ENCODE assay signal across 16 cellular contexts in genomic region chr16:23013484-23013883, GRCh38.
DNase-seq lines count a peak whose midpoint lies in the region; ATAC-seq and TF ChIP-seq lines count a peak whose summit lies in the region.
"Had no signal": no experiment of that assay in that cellular context is flagged by ENCODE, and none has a peak within 500 bp of the region (broad histone marks: within the 10 kb centered on the region; RNA-seq: fewer than 3 reads in every experiment).

No MANE protein-coding gene starts in this region.

- no peak for DNase-seq in GM06990 (ENCODE audit: extremely low read depth, insufficient read length)
- DNase-seq in Karpas-422, result peak; percentile 54
- DNase-seq in astrocyte of the cerebellum (ENCODE audit: low read depth), result no peak
- peak; percentile 47 for DNase-seq in mesendoderm
- DNase-seq in stimulated activated naive CD8-positive, alpha-beta T cell treated with anti-CD3 and anti-CD28 coated beads, Interleukin-15, Interleukin-2, amounts not matched to agents 100 U/mL and 50 U/mL, for 24 hours, result no peak
- DNase-seq in NCI-H187 treated with DMSO at 0.1 percent for 48 hours (lab: John Stamatoyannopoulos, UW), result no peak
- DNase-seq in heart right ventricle, result no peak
- no peak for DNase-seq in effector memory CD4-positive, alpha-beta T cell
- DNase-seq: activated CD8-positive, alpha-beta memory T cell treated with anti-CD3 and anti-CD28 coated beads, Interleukin-2, amount 50 U/mL, for 48 hours; immature natural killer cell; NCI-H1105; NK-92 treated with Interleukin-12 subunit alpha and Interleukin-12 subunit beta, amount 100 ng/mL, for 24 hours; T1000 had no signal

- H4K20me1 ChIP-seq in Karpas-422 (ENCODE audit: insufficient read depth, low read depth, low read length), result no peaks in the 10 kb centered on the region

- no peak overlapping the region for H2BK120ac ChIP-seq in mesendoderm (ENCODE audit: low read depth, low read length)

- H3K79me1 ChIP-seq in mesendoderm (ENCODE audit: low read length), result no peaks in the 10 kb centered on the region

- H2BK15ac ChIP-seq in mesendoderm (replicated peaks; ENCODE audit: low read depth), result no peak overlapping the region

- intact Hi-C loops in heart right ventricle (cut with DNase I), result loop anchor here in 1 of 10 donors (10.0 kb wide), 1 partner anchor 619 kb away; no protein-coding TSS in a partner anchor

- no peak overlapping the region for H2AK5ac ChIP-seq in mesendoderm (ENCODE audit: low read length)

- WGBS in mesendoderm (ENCODE audit: extremely low coverage, insufficient coverage, low lambda C conversion rate), result no CpG with 5 or more reads among the region's 1 CpG
- WGBS in heart right ventricle, 2 donors, result 50 to 63% methylated on average over 1 of the region's 1 CpG

- no peaks in the 10 kb centered on the region for H3K9me2 ChIP-seq in Karpas-422 (replicated peaks; ENCODE audit: insufficient read depth, low read length)

- no peak overlapping the region for H3K18ac ChIP-seq in mesendoderm (ENCODE audit: low read length)

- H3K79me2 ChIP-seq in Karpas-422 (ENCODE audit: low read length), result no peaks in the 10 kb centered on the region
- no peaks in the 10 kb centered on the region for H3K79me2 ChIP-seq in mesendoderm (ENCODE audit: control insufficient read depth, insufficient read depth, low read length)

- H3K27me3 ChIP-seq in GM06990 (replicated peaks; ENCODE audit: control insufficient read depth, insufficient read depth, low read length) (no peaks in the 10 kb centered on the region), Karpas-422 (ENCODE audit: low read length) (no peaks in the 10 kb centered on the region), mesendoderm (ENCODE audit: insufficient read depth, low read length, poor library complexity) (no peaks in the 10 kb centered on the region), heart right ventricle (peaks cover 0 to 17% (median 10%) of the 10 kb centered on the region in 7 donors)
- H3K27me3 ChIP-seq in effector memory CD4-positive, alpha-beta T cell (replicated peaks; ENCODE audit: control insufficient read depth, insufficient read depth, low read length, poor library complexity, severe bottlenecking), result no peaks in the 10 kb centered on the region
- H3K27me3 ChIP-seq: ascending aorta had no signal

- no peak overlapping the region for H4K5ac ChIP-seq in mesendoderm (ENCODE audit: low read length)

- no peak overlapping the region for H3K4ac ChIP-seq in mesendoderm (ENCODE audit: low read depth, low read length)

- H3K36me3 ChIP-seq in GM06990 (ENCODE audit: control insufficient read depth, insufficient read depth, low read length) (no peaks in the 10 kb centered on the region), Karpas-422 (ENCODE audit: insufficient read depth, low read length) (no peaks in the 10 kb centered on the region), mesendoderm (ENCODE audit: control insufficient read depth, insufficient read depth, low read length) (no peaks in the 10 kb centered on the region), heart right ventricle (no peaks in the 10 kb centered on the region)
- H3K36me3 ChIP-seq in effector memory CD4-positive, alpha-beta T cell (ENCODE audit: control insufficient read depth, insufficient read depth, low read length), result no peaks in the 10 kb centered on the region
- H3K36me3 ChIP-seq: ascending aorta, HAP-1 had no signal

- no peak overlapping the region for H3K27ac ChIP-seq in Karpas-422 (ENCODE audit: low read length)
- no peak overlapping the region for H3K27ac ChIP-seq in mesendoderm (ENCODE audit: low read depth, low read length)
- no peak overlapping the region for H3K27ac ChIP-seq in heart right ventricle
- no peak overlapping the region for H3K27ac ChIP-seq in effector memory CD4-positive, alpha-beta T cell (ENCODE audit: insufficient read depth, low read length, poor library complexity, severe bottlenecking)
- H3K27ac ChIP-seq: ascending aorta had no signal

- in situ Hi-C loops in astrocyte of the cerebellum (cut with HindIII; ENCODE audit: low sequenced_read_pairs), result no loop called here

- H3K9ac ChIP-seq in Karpas-422 (ENCODE audit: low read length) (no peak overlapping the region), mesendoderm (ENCODE audit: low read length) (no peak overlapping the region)

- no peak overlapping the region for H4K8ac ChIP-seq in mesendoderm (ENCODE audit: low read depth, low read length)

- peaks cover 26% of the 10 kb centered on the region for H3K4me1 ChIP-seq in Karpas-422 (ENCODE audit: low read length)
- H3K4me1 ChIP-seq in mesendoderm (ENCODE audit: control insufficient read depth, low read depth, low read length), result no peaks in the 10 kb centered on the region
- no peaks in the 10 kb centered on the region for H3K4me1 ChIP-seq in heart right ventricle
- no peaks in the 10 kb centered on the region for H3K4me1 ChIP-seq in effector memory CD4-positive, alpha-beta T cell (ENCODE audit: control insufficient read depth, insufficient read depth, low read length, poor library complexity, severe bottlenecking)
- H3K4me1 ChIP-seq: ascending aorta, HAP-1 had no signal

- H3K56ac ChIP-seq in mesendoderm (ENCODE audit: low read length), result no peak overlapping the region

- H3K9me3 ChIP-seq in Karpas-422 (ENCODE audit: low read length), result no peaks in the 10 kb centered on the region
- no peaks in the 10 kb centered on the region for H3K9me3 ChIP-seq in heart right ventricle
- no peaks in the 10 kb centered on the region for H3K9me3 ChIP-seq in effector memory CD4-positive, alpha-beta T cell (ENCODE audit: control insufficient read depth, low read length)
- H3K9me3 ChIP-seq: ascending aorta, HAP-1 had no signal

- no peak overlapping the region for H3K4me3 ChIP-seq in GM06990 (replicated peaks; ENCODE audit: low read depth, low read length)
- H3K4me3 ChIP-seq in Karpas-422 (ENCODE audit: low read length), result no peak overlapping the region
- no peak overlapping the region for H3K4me3 ChIP-seq in astrocyte of the cerebellum (ENCODE audit: low read depth, low read length)
- H3K4me3 ChIP-seq in mesendoderm (ENCODE audit: low read length), result no peak overlapping the region
- H3K4me3 ChIP-seq in heart right ventricle, result no peak overlapping the region
- H3K4me3 ChIP-seq in effector memory CD4-positive, alpha-beta T cell (ENCODE audit: insufficient read depth, low read depth, low read length, poor library complexity, severe bottlenecking), result no peak overlapping the region
- H3K4me3 ChIP-seq: ascending aorta, HAP-1 had no signal

- TF ChIP-seq CTCF in GM06990 (IDR thresholded peaks at IDR 0.05; ENCODE audit: insufficient read depth, low read length, poor library complexity, severe bottlenecking) (peak; percentile 7), astrocyte of the cerebellum (IDR thresholded peaks at IDR 0.05; ENCODE audit: low read depth, low read length, missing control alignments) (peak; percentile 9), heart right ventricle (IDR thresholded peaks at IDR 0.05) (no peak)

- H3K23ac ChIP-seq in mesendoderm (ENCODE audit: low read length), result no peak overlapping the region

- no peak overlapping the region for H2BK5ac ChIP-seq in mesendoderm (ENCODE audit: low read length)

- ATAC-seq in stimulated activated naive CD8-positive, alpha-beta T cell treated with anti-CD3 and anti-CD28 coated beads, Interleukin-15, Interleukin-2, amounts not matched to agents 100 U/mL and 50 U/mL, for 24 hours, result no peak
- no peak for ATAC-seq in heart right ventricle
- ATAC-seq: stimulated activated effector memory CD8-positive, alpha-beta T cell treated with anti-CD3 and anti-CD28 coated beads, Interleukin-12 subunit alpha, Interleukin-12 subunit beta, amount 100 ng/mL, for 72 hours had no signal

- H2AFZ ChIP-seq in Karpas-422 (ENCODE audit: low read length), result no peak overlapping the region

- H3K4me2 ChIP-seq in Karpas-422 (ENCODE audit: low read depth, low read length, poor library complexity, severe bottlenecking) (no peak overlapping the region), mesendoderm (ENCODE audit: low read length) (no peak overlapping the region)

Comparison
In these comparisons a context has a peak if more than half of its experiments do, and no peak if none do; other contexts are left out.
1. DNase-seq: peak in Karpas-422 (single experiment) and mesendoderm (single experiment); none in GM06990 (single experiment), astrocyte of the cerebellum (single experiment), stimulated activated naive CD8-positive, alpha-beta T cell treated with anti-CD3 and anti-CD28 coated beads, Interleukin-15, Interleukin-2, amounts not matched to agents 100 U/mL and 50 U/mL, for 24 hours (single experiment), NCI-H187 treated with DMSO at 0.1 percent for 48 hours (single experiment), heart right ventricle (0 of 2) and effector memory CD4-positive, alpha-beta T cell (0 of 3).
2. CTCF ChIP-seq: peak in GM06990 (single experiment) and astrocyte of the cerebellum (single experiment); none in heart right ventricle (0 of 9).